In the genomic region with DNA sequence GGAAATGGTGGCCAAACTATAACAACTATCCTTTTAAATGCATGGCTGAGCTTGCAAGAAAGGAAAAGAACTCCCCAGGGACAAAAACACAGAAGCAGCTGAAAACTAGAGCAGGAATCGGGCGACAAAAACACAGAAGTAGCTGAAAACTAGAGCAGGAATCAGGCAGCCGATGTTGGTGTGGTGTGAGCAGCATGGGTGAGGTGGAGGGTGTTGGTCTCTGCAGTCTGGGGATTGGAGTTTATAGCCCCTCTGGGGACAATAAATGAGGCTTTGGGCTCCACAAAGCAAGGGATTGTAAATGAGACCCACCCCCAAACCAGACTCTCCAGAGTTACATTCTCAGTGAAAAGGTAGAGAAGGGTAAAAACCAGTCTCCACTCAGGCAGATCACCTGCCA, we compare ENCODE assay signal across 18 cellular contexts.
DNase-seq lines count a peak whose midpoint lies in the region; ATAC-seq and TF ChIP-seq lines count a peak whose summit lies in the region.
"Had no signal": no experiment of that assay in that cellular context is flagged by ENCODE, and none has a peak within 500 bp of the region (broad histone marks: within the 10 kb centered on the region; RNA-seq: fewer than 3 reads in every experiment).

No MANE protein-coding gene starts in this region.

- H4K20me1 ChIP-seq in Loucy (ENCODE audit: insufficient read depth, low read length, poor library complexity, severe bottlenecking) (no peaks in the 10 kb centered on the region), hepatocyte (ENCODE audit: insufficient read depth, poor library complexity, severe bottlenecking) (no peaks in the 10 kb centered on the region)

- H3K9me2 ChIP-seq in Loucy (replicated peaks; ENCODE audit: low read depth, low read length), result no peaks in the 10 kb centered on the region
- no peaks in the 10 kb centered on the region for H3K9me2 ChIP-seq in hepatocyte (replicated peaks; ENCODE audit: insufficient read depth)

- H3K79me2 ChIP-seq in Loucy (ENCODE audit: insufficient read depth, low read length) (no peaks in the 10 kb centered on the region), hepatocyte (no peaks in the 10 kb centered on the region)

- ATAC-seq in WTC11, result no peak

- H3K4me2 ChIP-seq in Loucy (ENCODE audit: low read depth, low read length, poor library complexity, severe bottlenecking) (peak overlapping the region; percentile 44), hepatocyte (no peak overlapping the region)

- H2AFZ ChIP-seq in Loucy (ENCODE audit: low read length) (no peak overlapping the region), hepatocyte (no peak overlapping the region)

- H3K27ac ChIP-seq in hepatocyte, result no peak overlapping the region

- peaks cover 13% of the 10 kb centered on the region for H3K4me1 ChIP-seq in Loucy (ENCODE audit: insufficient read depth, low read length, poor library complexity, severe bottlenecking)
- peaks cover 3% of the 10 kb centered on the region for H3K4me1 ChIP-seq in hepatocyte (ENCODE audit: insufficient read depth)
- H3K4me1 ChIP-seq: BE2C had no signal

- H3K36me3 ChIP-seq in Loucy (ENCODE audit: insufficient read depth, low read length) (no peaks in the 10 kb centered on the region), hepatocyte (replicated peaks; ENCODE audit: insufficient read depth, low read depth) (no peaks in the 10 kb centered on the region)
- H3K36me3 ChIP-seq: BE2C, MG63 had no signal

- H3K9me3 Mint-ChIP-seq in WTC11, result peaks cover 24% of the 10 kb centered on the region

- CTCF ChIA-PET in WTC11 (lab: Charles Lee), result interaction anchor here (1.0 kb wide), 1 partner anchor 351 kb away, joined by 3 read pairs; no protein-coding TSS in a partner anchor

- POLR2A ChIA-PET in WTC11 (lab: Charles Lee), result no interaction called here

- TF ChIP-seq CTCF in Loucy (conservative IDR thresholded peaks at IDR 0.05; ENCODE audit: low read length) (no peak), WTC11 (IDR thresholded peaks at IDR 0.05) (no peak), hepatocyte (IDR thresholded peaks at IDR 0.05; ENCODE audit: poor library complexity) (no peak)

- no peaks in the 10 kb centered on the region for H3F3A ChIP-seq in Loucy (ENCODE audit: low read depth)

- 75% methylated on average over 3 of the region's 3 CpGs for WGBS in hepatocyte (ENCODE audit: low lambda C conversion rate, missing lambda C conversion rate)

- H3K9ac ChIP-seq in Loucy (ENCODE audit: low read depth, low read length, poor library complexity, severe bottlenecking), result no peak overlapping the region

- H3K27me3 ChIP-seq in Loucy (ENCODE audit: insufficient read depth, low read length, poor library complexity, severe bottlenecking) (no peaks in the 10 kb centered on the region), hepatocyte (no peaks in the 10 kb centered on the region)
- H3K27me3 ChIP-seq: BE2C, MG63 had no signal

- peak; percentile 10 for DNase-seq in NCI-H2107 treated with DMSO at 0.1 percent for 48 hours (lab: John Stamatoyannopoulos, UW; ENCODE audit: unreplicated experiment)
- DNase-seq in NCI-H2107 (lab: John Stamatoyannopoulos, UW), result no peak
- no peak for DNase-seq in WTC11 (ENCODE audit: low spot score)
- peak; percentile 58 for DNase-seq in retina
- DNase-seq in NCI-H128 (lab: John Stamatoyannopoulos, UW; ENCODE audit: unreplicated experiment), result no peak
- DNase-seq in hepatocyte (ENCODE audit: low spot score), result no peak
- DNase-seq in nucleus accumbens (lab: John Stamatoyannopoulos, UW), result no peak
- DNase-seq: 8988T; BE2C; CD4-positive, alpha-beta memory T cell; GOT3; IMR-90; MG63; NCI-H1092 treated with DMSO at 0.1 percent for 48 hours; NCI-H446 treated with DMSO at 0.1 percent for 48 hours; NCI-H774; Right ventricle myocardium superior had no signal

- peak overlapping the region; percentile 29 for H3K4me3 ChIP-seq in Loucy (ENCODE audit: low read length, poor library complexity, severe bottlenecking)
- H3K4me3 ChIP-seq in hepatocyte, result no peak overlapping the region
- H3K4me3 ChIP-seq: MG63 had no signal

- H3K9me3 ChIP-seq in Loucy (ENCODE audit: insufficient read depth, low read depth, low read length), result no peaks in the 10 kb centered on the region
- no peaks in the 10 kb centered on the region for H3K9me3 ChIP-seq in hepatocyte (ENCODE audit: low read depth)
- H3K9me3 ChIP-seq: MG63 had no signal

- H3K4me1 Mint-ChIP-seq in WTC11, result peaks cover 25% of the 10 kb centered on the region

- peaks cover 3% of the 10 kb centered on the region for H3K27me3 Mint-ChIP-seq in WTC11 (ENCODE audit: low read depth)

- no peak overlapping the region for H3K4me3 Mint-ChIP-seq in WTC11
- H3K4me3 Mint-ChIP-seq: CD4-positive, alpha-beta memory T cell had no signal

- H3K36me3 Mint-ChIP-seq in WTC11, result peaks cover 10% of the 10 kb centered on the region

- 0 out of 2 replicates have a peak overlapping the region, but pooled peaks have one; percentile 0 for H3K27ac Mint-ChIP-seq in WTC11

TF ChIP-seq in WTC11, 78 proteins besides CTCF, POLR2A, EP300 and RAD21 (continues in another document):
- TF ChIP-seq IRF2 (CRISPR knock-in tag; IDR thresholded peaks at IDR 0.05; ENCODE audit: borderline replicate concordance, low read depth) (no peak), ELF4 (CRISPR knock-in tag; IDR thresholded peaks at IDR 0.05; ENCODE audit: low read depth) (no peak), ZNF671 (CRISPR knock-in tag; IDR thresholded peaks at IDR 0.05) (no peak), TEAD4 (CRISPR knock-in tag; IDR thresholded peaks at IDR 0.05) (no peak), NFE2L1 (CRISPR knock-in tag; IDR thresholded peaks at IDR 0.05) (no peak), CBFB (CRISPR knock-in tag; IDR thresholded peaks at IDR 0.05; ENCODE audit: low read depth) (no peak)
- TF ChIP-seq, protein P1, sequence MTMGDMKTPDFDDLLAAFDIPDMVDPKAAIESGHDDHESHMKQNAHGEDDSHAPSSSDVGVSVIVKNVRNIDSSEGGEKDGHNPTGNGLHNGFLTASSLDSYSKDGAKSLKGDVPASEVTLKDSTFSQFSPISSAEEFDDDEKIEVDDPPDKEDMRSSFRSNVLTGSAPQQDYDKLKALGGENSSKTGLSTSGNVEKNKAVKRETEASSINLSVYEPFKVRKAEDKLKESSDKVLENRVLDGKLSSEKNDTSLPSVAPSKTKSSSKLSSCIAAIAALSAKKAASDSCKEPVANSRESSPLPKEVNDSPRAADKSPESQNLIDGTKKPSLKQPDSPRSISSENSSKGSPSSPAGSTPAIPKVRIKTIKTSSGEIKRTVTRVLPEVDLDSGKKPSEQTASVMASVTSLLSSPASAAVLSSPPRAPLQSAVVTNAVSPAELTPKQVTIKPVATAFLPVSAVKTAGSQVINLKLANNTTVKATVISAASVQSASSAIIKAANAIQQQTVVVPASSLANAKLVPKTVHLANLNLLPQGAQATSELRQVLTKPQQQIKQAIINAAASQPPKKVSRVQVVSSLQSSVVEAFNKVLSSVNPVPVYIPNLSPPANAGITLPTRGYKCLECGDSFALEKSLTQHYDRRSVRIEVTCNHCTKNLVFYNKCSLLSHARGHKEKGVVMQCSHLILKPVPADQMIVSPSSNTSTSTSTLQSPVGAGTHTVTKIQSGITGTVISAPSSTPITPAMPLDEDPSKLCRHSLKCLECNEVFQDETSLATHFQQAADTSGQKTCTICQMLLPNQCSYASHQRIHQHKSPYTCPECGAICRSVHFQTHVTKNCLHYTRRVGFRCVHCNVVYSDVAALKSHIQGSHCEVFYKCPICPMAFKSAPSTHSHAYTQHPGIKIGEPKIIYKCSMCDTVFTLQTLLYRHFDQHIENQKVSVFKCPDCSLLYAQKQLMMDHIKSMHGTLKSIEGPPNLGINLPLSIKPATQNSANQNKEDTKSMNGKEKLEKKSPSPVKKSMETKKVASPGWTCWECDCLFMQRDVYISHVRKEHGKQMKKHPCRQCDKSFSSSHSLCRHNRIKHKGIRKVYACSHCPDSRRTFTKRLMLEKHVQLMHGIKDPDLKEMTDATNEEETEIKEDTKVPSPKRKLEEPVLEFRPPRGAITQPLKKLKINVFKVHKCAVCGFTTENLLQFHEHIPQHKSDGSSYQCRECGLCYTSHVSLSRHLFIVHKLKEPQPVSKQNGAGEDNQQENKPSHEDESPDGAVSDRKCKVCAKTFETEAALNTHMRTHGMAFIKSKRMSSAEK (CRISPR knock-in tag; IDR thresholded peaks at IDR 0.05; ENCODE audit: borderline replicate concordance), result no peak
- TF ChIP-seq, protein P2, sequence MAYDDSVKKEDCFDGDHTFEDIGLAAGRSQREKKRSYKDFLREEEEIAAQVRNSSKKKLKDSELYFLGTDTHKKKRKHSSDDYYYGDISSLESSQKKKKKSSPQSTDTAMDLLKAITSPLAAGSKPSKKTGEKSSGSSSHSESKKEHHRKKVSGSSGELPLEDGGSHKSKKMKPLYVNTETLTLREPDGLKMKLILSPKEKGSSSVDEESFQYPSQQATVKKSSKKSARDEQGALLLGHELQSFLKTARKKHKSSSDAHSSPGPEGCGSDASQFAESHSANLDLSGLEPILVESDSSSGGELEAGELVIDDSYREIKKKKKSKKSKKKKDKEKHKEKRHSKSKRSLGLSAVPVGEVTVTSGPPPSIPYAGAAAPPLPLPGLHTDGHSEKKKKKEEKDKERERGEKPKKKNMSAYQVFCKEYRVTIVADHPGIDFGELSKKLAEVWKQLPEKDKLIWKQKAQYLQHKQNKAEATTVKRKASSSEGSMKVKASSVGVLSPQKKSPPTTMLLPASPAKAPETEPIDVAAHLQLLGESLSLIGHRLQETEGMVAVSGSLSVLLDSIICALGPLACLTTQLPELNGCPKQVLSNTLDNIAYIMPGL (CRISPR knock-in tag; IDR thresholded peaks at IDR 0.05), result no peak
- TF ChIP-seq, protein P3, sequence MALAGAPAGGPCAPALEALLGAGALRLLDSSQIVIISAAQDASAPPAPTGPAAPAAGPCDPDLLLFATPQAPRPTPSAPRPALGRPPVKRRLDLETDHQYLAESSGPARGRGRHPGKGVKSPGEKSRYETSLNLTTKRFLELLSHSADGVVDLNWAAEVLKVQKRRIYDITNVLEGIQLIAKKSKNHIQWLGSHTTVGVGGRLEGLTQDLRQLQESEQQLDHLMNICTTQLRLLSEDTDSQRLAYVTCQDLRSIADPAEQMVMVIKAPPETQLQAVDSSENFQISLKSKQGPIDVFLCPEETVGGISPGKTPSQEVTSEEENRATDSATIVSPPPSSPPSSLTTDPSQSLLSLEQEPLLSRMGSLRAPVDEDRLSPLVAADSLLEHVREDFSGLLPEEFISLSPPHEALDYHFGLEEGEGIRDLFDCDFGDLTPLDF (CRISPR knock-in tag; IDR thresholded peaks at IDR 0.05), result no peak
- TF ChIP-seq, protein P4, sequence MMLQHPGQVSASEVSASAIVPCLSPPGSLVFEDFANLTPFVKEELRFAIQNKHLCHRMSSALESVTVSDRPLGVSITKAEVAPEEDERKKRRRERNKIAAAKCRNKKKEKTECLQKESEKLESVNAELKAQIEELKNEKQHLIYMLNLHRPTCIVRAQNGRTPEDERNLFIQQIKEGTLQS (CRISPR knock-in tag; conservative IDR thresholded peaks at IDR 0.05), result no peak

Comparison
In these comparisons a context has a peak if more than half of its experiments do, and no peak if none do; other contexts are left out.
1. DNase-seq: peak in NCI-H2107 treated with DMSO at 0.1 percent for 48 hours (single experiment) and retina (single experiment); none in NCI-H2107 (single experiment), WTC11 (single experiment), NCI-H128 (single experiment), hepatocyte (single experiment) and nucleus accumbens (0 of 56).